In the genomic region with DNA sequence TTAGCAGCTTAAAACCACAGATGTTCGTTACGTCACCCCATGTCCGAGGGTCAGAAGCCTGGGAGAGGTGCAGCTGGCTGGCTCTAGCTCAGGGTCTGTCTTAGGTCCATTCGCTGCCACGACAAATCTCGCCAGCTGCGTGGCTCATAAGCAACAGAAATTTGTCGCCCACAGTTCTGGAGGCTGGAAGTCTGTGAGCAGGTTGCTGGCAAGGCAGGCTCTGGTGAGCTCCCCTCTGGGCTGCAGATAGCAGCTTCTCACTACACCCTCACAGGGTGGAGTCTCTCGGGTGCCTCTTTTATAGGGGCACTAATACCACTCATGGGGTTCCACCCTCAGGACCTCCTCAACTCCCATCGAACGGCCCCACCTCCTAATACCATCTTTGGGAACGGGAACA, we compare ENCODE assay signal across 28 cellular contexts. TPM values are rescaled to one million over a fixed set of nuclear protein-coding genes. Genes with fewer than 3 reads are reported as not detected.
"Had no signal": no experiment of that assay in that cellular context is flagged by ENCODE, and none has a peak within 500 bp of the region (broad histone marks: within the 10 kb centered on the region; RNA-seq: fewer than 3 reads in every experiment).

No MANE protein-coding gene starts in this region.

- H3K27me3 ChIP-seq: Peyer's patch had no signal

- H3K27ac Mint-ChIP-seq: T-cell had no signal

- H2AFZ ChIP-seq: PC-9 had no signal

- H3K27ac ChIP-seq: KMS-11, PC-9, Peyer's patch had no signal

- H3K36me3 ChIP-seq: Peyer's patch had no signal

- H3K9me3 Mint-ChIP-seq: IgD-negative memory B cell, T-cell had no signal

- H3K9me3 ChIP-seq: Peyer's patch, SK-N-SH had no signal

- H3K4me3 Mint-ChIP-seq: IgD-negative memory B cell, T-cell had no signal

- H3K4me2 ChIP-seq: KMS-11, PC-9, SK-N-SH had no signal

- DNase-seq: Kasumi-1, MM.1S, NCI-H1092 treated with DMSO at 0.1 percent for 48 hours, NCI-H1436, NCI-H187, NCI-H2029, NCI-H2081 treated with DMSO at 0.1 percent for 48 hours, NCI-H2171, NCI-H226, NCI-H446, NCI-H510A, NCI-H524 treated with DMSO at 0.1 percent for 48 hours, NCI-H69, NCI-H774, OCI-M1, PC-9, Peyer's patch, SHP77, SK-N-SH, SW 1271, T-cell had no signal

- H3K27me3 Mint-ChIP-seq: IgD-negative memory B cell, T-cell had no signal

- H3K4me3 ChIP-seq: K562, PC-9, Peyer's patch had no signal

- H3K9ac ChIP-seq: KMS-11, SK-N-SH had no signal

- H3K4me1 Mint-ChIP-seq: IgD-negative memory B cell, T-cell had no signal

- H3K4me1 ChIP-seq: Peyer's patch had no signal

- H3K36me3 Mint-ChIP-seq: IgD-negative memory B cell, T-cell had no signal

- ATAC-seq: T-cell had no signal

RNA-seq across cellular contexts. Expression of gene FCN2, which starts 40.1 kb away (rescaled TPM):
- total RNA-seq: HT-29, K562, M059J, PC-9, Peyer's patch, RPMI7951, SK-MEL-5, T-cell had no signal
- polyA plus RNA-seq: IgD-negative memory B cell, K562, SK-N-SH had no signal
